In the genomic region with DNA sequence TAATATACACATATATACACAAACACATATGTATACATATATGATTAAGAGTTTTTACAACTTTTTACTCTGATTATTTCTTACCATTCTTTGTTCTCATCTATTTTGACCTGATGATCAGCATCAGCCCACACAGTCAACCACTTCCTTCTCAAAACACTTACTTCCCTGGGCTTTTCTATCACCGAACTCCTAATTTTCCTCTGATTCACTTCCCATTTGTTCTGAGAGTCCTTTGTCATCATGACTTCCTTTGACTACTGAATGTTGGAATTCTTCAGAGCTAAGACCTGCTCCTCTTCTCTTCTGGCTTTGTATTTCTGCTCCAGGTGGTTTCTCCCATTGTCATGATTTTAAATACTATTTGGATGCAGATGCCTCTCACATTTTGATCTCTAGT, we compare ENCODE assay signal across 1 cellular context.
TF ChIP-seq lines count a peak whose summit lies in the region.

No MANE protein-coding gene starts in this region.

TF ChIP-seq in GM23338, 12 proteins besides CTCF, POLR2A, EP300 and RAD21 (continued from another document):
- TF ChIP-seq, protein P1, sequence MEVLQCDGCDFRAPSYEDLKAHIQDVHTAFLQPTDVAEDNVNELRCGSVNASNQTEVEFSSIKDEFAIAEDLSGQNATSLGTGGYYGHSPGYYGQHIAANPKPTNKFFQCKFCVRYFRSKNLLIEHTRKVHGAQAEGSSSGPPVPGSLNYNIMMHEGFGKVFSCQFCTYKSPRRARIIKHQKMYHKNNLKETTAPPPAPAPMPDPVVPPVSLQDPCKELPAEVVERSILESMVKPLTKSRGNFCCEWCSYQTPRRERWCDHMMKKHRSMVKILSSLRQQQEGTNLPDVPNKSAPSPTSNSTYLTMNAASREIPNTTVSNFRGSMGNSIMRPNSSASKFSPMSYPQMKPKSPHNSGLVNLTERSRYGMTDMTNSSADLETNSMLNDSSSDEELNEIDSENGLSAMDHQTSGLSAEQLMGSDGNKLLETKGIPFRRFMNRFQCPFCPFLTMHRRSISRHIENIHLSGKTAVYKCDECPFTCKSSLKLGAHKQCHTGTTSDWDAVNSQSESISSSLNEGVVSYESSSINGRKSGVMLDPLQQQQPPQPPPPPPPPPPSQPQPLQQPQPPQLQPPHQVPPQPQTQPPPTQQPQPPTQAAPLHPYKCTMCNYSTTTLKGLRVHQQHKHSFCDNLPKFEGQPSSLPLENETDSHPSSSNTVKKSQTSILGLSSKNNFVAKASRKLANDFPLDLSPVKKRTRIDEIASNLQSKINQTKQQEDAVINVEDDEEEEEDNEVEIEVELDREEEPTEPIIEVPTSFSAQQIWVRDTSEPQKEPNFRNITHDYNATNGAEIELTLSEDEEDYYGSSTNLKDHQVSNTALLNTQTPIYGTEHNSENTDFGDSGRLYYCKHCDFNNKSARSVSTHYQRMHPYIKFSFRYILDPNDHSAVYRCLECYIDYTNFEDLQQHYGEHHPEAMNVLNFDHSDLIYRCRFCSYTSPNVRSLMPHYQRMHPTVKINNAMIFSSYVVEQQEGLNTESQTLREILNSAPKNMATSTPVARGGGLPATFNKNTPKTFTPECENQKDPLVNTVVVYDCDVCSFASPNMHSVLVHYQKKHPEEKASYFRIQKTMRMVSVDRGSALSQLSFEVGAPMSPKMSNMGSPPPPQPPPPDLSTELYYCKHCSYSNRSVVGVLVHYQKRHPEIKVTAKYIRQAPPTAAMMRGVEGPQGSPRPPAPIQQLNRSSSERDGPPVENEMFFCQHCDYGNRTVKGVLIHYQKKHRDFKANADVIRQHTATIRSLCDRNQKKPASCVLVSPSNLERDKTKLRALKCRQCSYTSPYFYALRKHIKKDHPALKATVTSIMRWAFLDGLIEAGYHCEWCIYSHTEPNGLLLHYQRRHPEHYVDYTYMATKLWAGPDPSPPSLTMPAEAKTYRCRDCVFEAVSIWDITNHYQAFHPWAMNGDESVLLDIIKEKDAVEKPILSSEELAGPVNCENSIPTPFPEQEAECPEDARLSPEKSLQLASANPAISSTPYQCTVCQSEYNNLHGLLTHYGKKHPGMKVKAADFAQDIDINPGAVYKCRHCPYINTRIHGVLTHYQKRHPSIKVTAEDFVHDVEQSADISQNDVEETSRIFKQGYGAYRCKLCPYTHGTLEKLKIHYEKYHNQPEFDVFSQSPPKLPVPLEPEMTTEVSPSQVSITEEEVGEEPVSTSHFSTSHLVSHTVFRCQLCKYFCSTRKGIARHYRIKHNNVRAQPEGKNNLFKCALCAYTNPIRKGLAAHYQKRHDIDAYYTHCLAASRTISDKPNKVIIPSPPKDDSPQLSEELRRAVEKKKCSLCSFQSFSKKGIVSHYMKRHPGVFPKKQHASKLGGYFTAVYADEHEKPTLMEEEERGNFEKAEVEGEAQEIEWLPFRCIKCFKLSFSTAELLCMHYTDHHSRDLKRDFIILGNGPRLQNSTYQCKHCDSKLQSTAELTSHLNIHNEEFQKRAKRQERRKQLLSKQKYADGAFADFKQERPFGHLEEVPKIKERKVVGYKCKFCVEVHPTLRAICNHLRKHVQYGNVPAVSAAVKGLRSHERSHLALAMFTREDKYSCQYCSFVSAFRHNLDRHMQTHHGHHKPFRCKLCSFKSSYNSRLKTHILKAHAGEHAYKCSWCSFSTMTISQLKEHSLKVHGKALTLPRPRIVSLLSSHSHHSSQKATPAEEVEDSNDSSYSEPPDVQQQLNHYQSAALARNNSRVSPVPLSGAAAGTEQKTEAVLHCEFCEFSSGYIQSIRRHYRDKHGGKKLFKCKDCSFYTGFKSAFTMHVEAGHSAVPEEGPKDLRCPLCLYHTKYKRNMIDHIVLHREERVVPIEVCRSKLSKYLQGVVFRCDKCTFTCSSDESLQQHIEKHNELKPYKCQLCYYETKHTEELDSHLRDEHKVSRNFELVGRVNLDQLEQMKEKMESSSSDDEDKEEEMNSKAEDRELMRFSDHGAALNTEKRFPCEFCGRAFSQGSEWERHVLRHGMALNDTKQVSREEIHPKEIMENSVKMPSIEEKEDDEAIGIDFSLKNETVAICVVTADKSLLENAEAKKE (CRISPR knock-in tag; IDR thresholded peaks at IDR 0.05): no peak
- no peak for TF ChIP-seq ZNF331 (CRISPR knock-in tag; IDR thresholded peaks at IDR 0.05; ENCODE audit: low read depth)
- no peak for TF ChIP-seq REST (IDR thresholded peaks at IDR 0.05; ENCODE audit: unreplicated experiment)
- no peak for TF ChIP-seq EZH2phosphoT487 (IDR thresholded peaks at IDR 0.05; ENCODE audit: unreplicated experiment)
- no peak for TF ChIP-seq CREB1 (CRISPR knock-in tag; IDR thresholded peaks at IDR 0.05; ENCODE audit: low read depth)
- TF ChIP-seq, protein P2, sequence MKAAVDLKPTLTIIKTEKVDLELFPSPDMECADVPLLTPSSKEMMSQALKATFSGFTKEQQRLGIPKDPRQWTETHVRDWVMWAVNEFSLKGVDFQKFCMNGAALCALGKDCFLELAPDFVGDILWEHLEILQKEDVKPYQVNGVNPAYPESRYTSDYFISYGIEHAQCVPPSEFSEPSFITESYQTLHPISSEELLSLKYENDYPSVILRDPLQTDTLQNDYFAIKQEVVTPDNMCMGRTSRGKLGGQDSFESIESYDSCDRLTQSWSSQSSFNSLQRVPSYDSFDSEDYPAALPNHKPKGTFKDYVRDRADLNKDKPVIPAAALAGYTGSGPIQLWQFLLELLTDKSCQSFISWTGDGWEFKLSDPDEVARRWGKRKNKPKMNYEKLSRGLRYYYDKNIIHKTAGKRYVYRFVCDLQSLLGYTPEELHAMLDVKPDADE (IDR thresholded peaks at IDR 0.05): no peak
- no peak for TF ChIP-seq STAT1 (IDR thresholded peaks at IDR 0.05; ENCODE audit: unreplicated experiment)
- no peak for TF ChIP-seq JUNB (IDR thresholded peaks at IDR 0.05; ENCODE audit: unreplicated experiment)
